ENCODE assay signal across 17 cellular contexts in the genomic region with DNA sequence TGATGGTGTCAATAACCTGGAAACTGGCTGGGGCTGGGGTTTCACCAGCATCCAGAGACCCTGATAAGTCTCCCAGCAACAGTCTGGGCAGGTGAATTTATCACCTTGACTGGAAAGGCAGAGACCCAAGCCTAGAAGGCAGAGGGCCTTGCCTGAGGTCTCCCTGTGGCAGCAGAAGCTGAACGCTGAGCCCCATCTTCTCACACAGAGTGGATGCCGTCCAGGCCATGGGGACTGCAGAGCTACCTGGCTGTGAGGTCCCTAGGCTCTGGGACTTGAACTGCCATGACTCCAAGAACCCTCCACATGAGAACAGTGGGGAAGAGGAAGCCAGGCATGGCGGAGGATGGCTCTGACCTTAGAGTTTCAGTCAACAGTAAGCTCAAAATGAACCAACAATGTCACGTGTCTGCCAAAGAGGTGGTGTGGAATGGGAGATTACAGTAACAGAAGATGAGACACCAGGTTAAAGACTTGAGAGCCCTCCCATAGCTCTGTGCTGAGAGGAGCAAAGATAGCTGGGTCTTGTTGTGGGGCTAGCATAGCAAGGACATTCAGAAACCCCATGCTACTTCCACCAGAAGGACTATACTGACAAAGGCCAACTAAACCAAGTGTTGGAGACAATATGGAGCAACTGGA.
"Had no signal": no experiment of that assay in that cellular context is flagged by ENCODE, and none has a peak within 500 bp of the region (broad histone marks: within the 10 kb centered on the region; RNA-seq: fewer than 3 reads in every experiment).

No MANE protein-coding gene starts in this region.

- H3K36me3 Mint-ChIP-seq: natural killer cell had no signal

- H3K4me1 ChIP-seq: psoas muscle had no signal

- H3K27me3 ChIP-seq: sigmoid colon had no signal

- H3K9me3 ChIP-seq: psoas muscle, sigmoid colon had no signal

- H3K4me3 Mint-ChIP-seq: activated naive CD8-positive, alpha-beta T cell treated with anti-CD3 and anti-CD28 coated beads for 36 hours; natural killer cell had no signal

- DNase-seq: activated CD4-positive, alpha-beta T cell treated with anti-CD3 and anti-CD28 coated beads, Interleukin-2, amount 50 U/mL, for 1 hour; activated naive CD8-positive, alpha-beta T cell treated with anti-CD3 and anti-CD28 coated beads for 36 hours; activated T-cell treated with anti-CD3 and anti-CD28 coated beads, Interleukin-2, amount 50 U/mL, for 1 hour; glutamatergic neuron; immature natural killer cell; left cardiac atrium; natural killer cell; nucleus accumbens; psoas muscle; sigmoid colon; stimulated activated CD4-positive, alpha-beta T cell treated with anti-CD3 and anti-CD28 coated beads, Interleukin-12 subunit alpha, Interleukin-12 subunit beta, amount 100 ng/mL, for 4 hours; stimulated activated naive CD4-positive, alpha-beta T cell treated with Interleukin-2 at 50 U/mL for 16 hours; trophoblast cell had no signal

- H3K27me3 Mint-ChIP-seq: activated naive CD8-positive, alpha-beta T cell treated with anti-CD3 and anti-CD28 coated beads for 36 hours had no signal

- H3K4me3 ChIP-seq: lung, psoas muscle, sigmoid colon had no signal

- H3K27ac ChIP-seq: psoas muscle, sigmoid colon had no signal

- H3K27ac Mint-ChIP-seq: activated naive CD8-positive, alpha-beta T cell treated with anti-CD3 and anti-CD28 coated beads for 36 hours; natural killer cell had no signal

- FAIRE-seq: astrocyte, endometrium had no signal

- ATAC-seq: esophagus mucosa, left cardiac atrium, natural killer cell, psoas muscle had no signal

- H3K36me3 ChIP-seq: sigmoid colon had no signal
